ENCODE assay signal across 11 cellular contexts in the genomic region with DNA sequence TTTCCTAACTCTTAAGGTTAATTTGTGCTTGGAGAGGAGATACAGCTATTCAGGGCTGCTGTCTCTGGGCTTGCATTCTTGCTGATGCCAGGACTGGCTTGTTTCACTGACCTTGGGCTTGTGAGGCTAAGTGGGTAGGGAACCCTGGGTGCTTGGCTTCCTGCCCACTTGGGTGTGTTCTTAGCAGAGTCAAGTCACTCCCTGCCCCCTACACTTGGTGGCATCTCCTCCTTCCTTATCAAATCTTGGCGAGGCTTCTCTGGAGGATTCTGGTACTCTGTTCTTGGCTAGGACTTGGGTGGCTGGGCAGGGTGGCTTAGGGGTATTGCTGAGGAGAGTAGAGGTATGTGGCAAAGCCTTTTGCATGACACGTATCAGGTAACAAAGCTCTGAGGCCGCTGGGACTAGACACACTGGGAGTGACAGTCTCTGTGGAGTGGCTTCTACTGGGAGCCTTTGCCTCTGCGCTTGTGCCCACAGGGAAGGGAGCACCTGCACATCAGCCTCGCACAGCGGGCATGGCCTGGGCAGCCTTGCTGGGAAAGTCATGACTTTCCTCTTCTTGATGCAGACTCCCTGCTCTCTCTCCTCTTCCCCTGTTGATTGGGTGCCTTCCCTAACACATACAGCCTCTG. TPM values are rescaled to one million over a fixed set of nuclear protein-coding genes. Genes with fewer than 3 reads are reported as not detected.
A peak's percentile ranks its signal among the peaks of the same experiment; 100 is the strongest.
DNase-seq lines count a peak whose midpoint lies in the region; ATAC-seq and TF ChIP-seq lines count a peak whose summit lies in the region.
"Had no signal": no experiment of that assay in that cellular context is flagged by ENCODE, and none has a peak within 500 bp of the region (broad histone marks: within the 10 kb centered on the region; RNA-seq: fewer than 3 reads in every experiment).

No MANE protein-coding gene starts in this region.

- H3K27me3 ChIP-seq in ascending aorta: no peaks in the 10 kb centered on the region
- H3K27me3 ChIP-seq in thoracic aorta (replicated peaks; ENCODE audit: insufficient read depth): no peaks in the 10 kb centered on the region
- H3K27me3 ChIP-seq: tibial nerve had no signal

- H3K4me1 ChIP-seq in ascending aorta: peaks cover 8 to 22% of the 10 kb centered on the region in 2 donors
- peaks cover 12 to 28% of the 10 kb centered on the region in 2 donors for H3K4me1 ChIP-seq in thoracic aorta (ENCODE audit: control insufficient read depth in 1 of 2, low read depth in 2 of 2)

- intact Hi-C loops in ascending aorta (cut with DNase I): loop anchor here (1.0 to 5.0 kb wide), 2 partner anchors 67 to 181 kb away; no protein-coding TSS in a partner anchor

- H3K36me3 ChIP-seq in ascending aorta (no peaks in the 10 kb centered on the region), thoracic aorta (no peaks in the 10 kb centered on the region)

- H3K9me3 ChIP-seq in ascending aorta: no peaks in the 10 kb centered on the region
- no peaks in the 10 kb centered on the region for H3K9me3 ChIP-seq in thoracic aorta
- H3K9me3 ChIP-seq: tibial nerve had no signal

- no peak for ATAC-seq in thoracic aorta (ENCODE audit: insufficient number of reproducible peaks, low FRiP score, low read depth)
- no peak for ATAC-seq in HG02973 (IDR thresholded peaks at IDR 0.05; ENCODE audit: unreplicated experiment)
- no peak for ATAC-seq in HG03571 (IDR thresholded peaks at IDR 0.05; ENCODE audit: unreplicated experiment)

- peak overlapping the region in 1 of 2 donors; percentile 37 for H3K4me3 ChIP-seq in ascending aorta
- H3K4me3 ChIP-seq in thoracic aorta: peak overlapping the region; percentile 58
- H3K4me3 ChIP-seq: tibial nerve had no signal

- no peak for TF ChIP-seq CTCF in ascending aorta (IDR thresholded peaks at IDR 0.05)
- TF ChIP-seq CTCF in thoracic aorta (IDR thresholded peaks at IDR 0.05): no peak

- H3K27ac ChIP-seq in ascending aorta (peak overlapping the region; percentile 74 to 91), thoracic aorta (peak overlapping the region; percentile 59 to 67)

- DNase-seq in NCI-H524 (lab: John Stamatoyannopoulos, UW): peak; percentile 15 to 28
- no peak for DNase-seq in NCI-H524 treated with DMSO at 0.1 percent for 48 hours (lab: John Stamatoyannopoulos, UW)
- DNase-seq in ascending aorta (ENCODE audit: low spot score in 2 of 2): no peak
- peak; percentile 17 for DNase-seq in kidney tubule cell (ENCODE audit: low spot score)
- no peak for DNase-seq in thoracic aorta (ENCODE audit: low spot score)
- DNase-seq in AG20443 (ENCODE audit: low spot score): no peak
- DNase-seq: activated naive CD8-positive, alpha-beta T cell treated with anti-CD3 and anti-CD28 coated beads, Interleukin-2, amount 10 ng/mL, durations not matched to agents 7 days and 5 days; NCI-H1048 had no signal

RNA-seq across cellular contexts. Expression of a gene that starts 41.8 kb away (rescaled TPM):
- total RNA-seq in ascending aorta (1.2 TPM), thoracic aorta (10 to 100 TPM; 12.5 to 17.1 TPM)

Comparison
In these comparisons a context has a peak if more than half of its experiments do, and no peak if none do; other contexts are left out.
1. DNase-seq: peak in NCI-H524 (2 of 2) and kidney tubule cell (single experiment); none in NCI-H524 treated with DMSO at 0.1 percent for 48 hours (single experiment), ascending aorta (0 of 2), thoracic aorta (single experiment) and AG20443 (single experiment).